24 cellular contexts compared by ENCODE assay signal in the genomic region with DNA sequence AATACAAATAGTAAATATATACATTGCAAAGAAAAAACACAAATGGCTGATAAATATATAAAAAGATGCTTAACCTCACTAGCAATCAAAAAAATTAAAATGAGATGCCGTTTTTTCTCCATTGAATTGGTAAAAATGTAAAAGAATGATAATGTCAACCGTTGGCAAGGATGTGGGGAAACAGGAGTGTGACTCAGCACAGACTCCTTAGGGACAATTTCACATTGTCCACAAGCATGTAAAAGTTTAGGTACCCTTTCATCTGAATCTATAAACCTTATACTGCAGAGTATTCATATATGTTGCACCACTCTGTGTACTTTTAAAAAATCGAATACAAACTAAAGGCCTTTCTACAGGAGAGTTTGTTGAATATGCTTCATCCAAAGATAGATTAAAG.
"Had no signal": no experiment of that assay in that cellular context is flagged by ENCODE, and none has a peak within 500 bp of the region (broad histone marks: within the 10 kb centered on the region; RNA-seq: fewer than 3 reads in every experiment).

No MANE protein-coding gene starts in this region.

- H3K27me3 ChIP-seq: colonic mucosa, heart right ventricle, thyroid gland, vagina had no signal

- H3K4me1 ChIP-seq: colonic mucosa, heart right ventricle, lower lobe of right lung, prostate gland had no signal

- H3K36me3 ChIP-seq: colonic mucosa, heart right ventricle, lower lobe of right lung, prostate gland, thyroid gland, vagina had no signal

- H3K27ac ChIP-seq: colonic mucosa, epithelial cell of prostate, heart right ventricle, lower lobe of right lung, prostate gland, thyroid gland, vagina had no signal

- H3K9me3 ChIP-seq: colonic mucosa, lower lobe of right lung, prostate gland, thyroid gland, vagina had no signal

- DNase-seq: colonic mucosa; effector CD8-positive, alpha-beta T cell; endodermal cell; foreskin melanocyte; glutamatergic neuron; heart right ventricle; hypothalamus; immature natural killer cell; islet precursor cell; left ventricle myocardium superior; lower lobe of right lung; naive thymus-derived CD8-positive, alpha-beta T cell; nephron progenitor cell; nucleus accumbens; right cardiac atrium; stimulated activated CD4-positive, alpha-beta T cell treated with anti-CD3 and anti-CD28 coated beads, Interleukin-15, amount 100 ng/mL, for 24 hours; stimulated activated CD4-positive, alpha-beta T cell treated with anti-CD3 and anti-CD28 coated beads, Interleukin-2, amount 100 ng/mL, for 48 hours; stimulated activated naive B cell treated with anti-CD40 and anti-IgM and Interleukin-4, amounts not matched to agents 10 μg/mL and 1 μg/mL and 100 μg/mL, for 72 hours; thyroid gland; trophoblast cell had no signal

- H3K4me3 ChIP-seq: colonic mucosa, heart right ventricle, lower lobe of right lung, prostate gland, thyroid gland, vagina had no signal

- ATAC-seq: esophagus mucosa; heart right ventricle; left ventricle myocardium superior; lower lobe of right lung; naive thymus-derived CD8-positive, alpha-beta T cell; right cardiac atrium; stimulated activated naive B cell treated with anti-CD40 and anti-IgM and Interleukin-4, amounts not matched to agents 10 μg/mL and 1 μg/mL and 100 μg/mL, for 72 hours had no signal
